ENCODE assay signal across 21 cellular contexts in the genomic region with DNA sequence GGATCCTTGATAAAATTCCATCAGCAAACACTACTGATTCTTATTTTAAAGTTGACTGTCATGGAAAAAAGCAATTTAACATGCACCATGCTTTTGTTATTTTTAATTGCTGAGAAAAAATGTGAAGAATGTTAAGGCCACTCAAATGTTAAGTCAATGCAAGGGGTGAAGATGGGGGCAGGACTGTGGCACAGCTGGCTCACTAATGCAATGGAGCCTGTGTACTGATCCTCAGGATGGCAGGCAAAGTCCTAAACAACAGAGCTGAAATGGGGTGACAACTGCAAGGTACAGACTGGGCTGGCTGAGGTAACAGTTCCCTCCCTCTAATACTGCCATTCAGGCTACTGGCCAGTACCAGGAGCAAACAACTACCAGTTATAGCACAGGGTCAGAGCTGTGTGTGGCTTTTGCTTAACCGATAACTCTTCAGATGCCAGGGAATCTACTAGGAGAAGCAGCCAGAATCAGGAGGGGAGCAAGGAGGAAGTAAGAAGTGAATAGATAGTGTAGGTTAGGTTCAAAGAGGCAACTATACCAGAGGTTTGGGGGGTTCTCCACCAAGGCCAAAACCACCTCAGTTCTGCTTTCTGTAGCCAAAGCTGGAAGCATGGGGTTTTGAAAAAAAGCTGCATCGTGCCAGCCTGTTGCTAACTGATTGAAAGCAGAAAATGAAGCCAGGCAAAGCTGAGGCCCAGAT.
DNase-seq lines count a peak whose midpoint lies in the region; ATAC-seq and TF ChIP-seq lines count a peak whose summit lies in the region.
"Had no signal": no experiment of that assay in that cellular context is flagged by ENCODE, and none has a peak within 500 bp of the region (broad histone marks: within the 10 kb centered on the region; RNA-seq: fewer than 3 reads in every experiment).

No MANE protein-coding gene starts in this region.

- H3K4me1 ChIP-seq in adrenal gland (replicated peaks in 1 of 2): no peaks in the 10 kb centered on the region
- H3K4me1 ChIP-seq: right lobe of liver had no signal

- H3K36me3 ChIP-seq in adrenal gland (replicated peaks in 1 of 2) (no peaks in the 10 kb centered on the region), brain microvascular endothelial cell (replicated peaks) (no peaks in the 10 kb centered on the region)
- H3K36me3 ChIP-seq: right lobe of liver, thoracic aorta had no signal

- peak; percentile 9 for DNase-seq in AG20443 (ENCODE audit: low spot score)
- DNase-seq in M059J (ENCODE audit: low read depth): peak; percentile 34
- DNase-seq in adrenal gland: peak in 6 of 7 donors; percentile 8 to 64 (median 34)
- peak; percentile 19 for DNase-seq in left kidney (ENCODE audit: low read depth, low spot score)
- no peak for DNase-seq in amniotic stem cell (lab: John Stamatoyannopoulos, UW)
- no peak for DNase-seq in brain microvascular endothelial cell
- DNase-seq: ACHN; activated CD4-positive, CD25-positive, alpha-beta regulatory T cell treated with anti-CD3 and anti-CD28 coated beads, Interleukin-2, amount 50 U/mL, for 72 hours; activated naive CD8-positive, alpha-beta T cell treated with anti-CD3 and anti-CD28 coated beads, Interleukin-2, amount 10 ng/mL, durations not matched to agents 7 days and 5 days; CD4-positive, CD25-positive, alpha-beta regulatory T cell; DMS153; esophagus squamous epithelium; NCI-H1048; NCI-H2029 treated with DMSO at 0.1 percent for 48 hours; occipital lobe; right lobe of liver had no signal

- in situ Hi-C loops in brain microvascular endothelial cell (cut with HindIII; ENCODE audit: low pct_ligation_motif_present, low sequenced_read_pairs): no loop called here

- no peaks in the 10 kb centered on the region for H3K9me3 ChIP-seq in adrenal gland (replicated peaks in 1 of 3)
- H3K9me3 ChIP-seq: esophagus squamous epithelium, right lobe of liver, thoracic aorta had no signal

- intact Hi-C loops in adrenal gland (cut with DNase I): no loop called here

- TF ChIP-seq POLR2A in adrenal gland (IDR thresholded peaks at IDR 0.05): no peak

- H3K27me3 ChIP-seq in adrenal gland (no peaks in the 10 kb centered on the region), brain microvascular endothelial cell (replicated peaks) (no peaks in the 10 kb centered on the region)
- H3K27me3 ChIP-seq: esophagus squamous epithelium, right lobe of liver had no signal

- WGBS in adrenal gland, 4 donors: 10 to 51% (median 36%) methylated on average over 2 of the region's 2 CpGs

- no peak for TF ChIP-seq CTCF in adrenal gland (IDR thresholded peaks at IDR 0.05)
- no peak for TF ChIP-seq CTCF in brain microvascular endothelial cell (IDR thresholded peaks at IDR 0.05; ENCODE audit: low read depth, low read length, missing control alignments)

- H3K27ac ChIP-seq in adrenal gland (peak overlapping the region in 4 of 5 donors; percentile 11 to 72 (median 33)), brain microvascular endothelial cell (no peak overlapping the region)
- H3K27ac ChIP-seq: esophagus squamous epithelium, right lobe of liver had no signal

- H3K4me3 ChIP-seq in adrenal gland: peak overlapping the region in 1 of 4 donors; percentile 6
- no peak overlapping the region for H3K4me3 ChIP-seq in brain microvascular endothelial cell (ENCODE audit: low read depth, low read length)
- H3K4me3 ChIP-seq: esophagus squamous epithelium, right lobe of liver, thoracic aorta had no signal

- ATAC-seq in esophagus mucosa: no peak
- no peak for ATAC-seq in HG02623 (IDR thresholded peaks at IDR 0.05; ENCODE audit: unreplicated experiment)
- ATAC-seq: right lobe of liver; Right ventricle myocardium inferior; stimulated activated effector memory CD8-positive, alpha-beta T cell treated with anti-CD3 and anti-CD28 coated beads, Interleukin-12 subunit alpha, Interleukin-12 subunit beta, amount 100 ng/mL, for 72 hours had no signal

Comparison
In these comparisons a context has a peak if more than half of its experiments do, and no peak if none do; other contexts are left out.
1. DNase-seq: peak in AG20443 (single experiment), M059J (single experiment), adrenal gland (6 of 7) and left kidney (single experiment); none in amniotic stem cell (single experiment) and brain microvascular endothelial cell (single experiment).